Comparison of ENCODE assay signal across 8 cellular contexts in the genomic region with DNA sequence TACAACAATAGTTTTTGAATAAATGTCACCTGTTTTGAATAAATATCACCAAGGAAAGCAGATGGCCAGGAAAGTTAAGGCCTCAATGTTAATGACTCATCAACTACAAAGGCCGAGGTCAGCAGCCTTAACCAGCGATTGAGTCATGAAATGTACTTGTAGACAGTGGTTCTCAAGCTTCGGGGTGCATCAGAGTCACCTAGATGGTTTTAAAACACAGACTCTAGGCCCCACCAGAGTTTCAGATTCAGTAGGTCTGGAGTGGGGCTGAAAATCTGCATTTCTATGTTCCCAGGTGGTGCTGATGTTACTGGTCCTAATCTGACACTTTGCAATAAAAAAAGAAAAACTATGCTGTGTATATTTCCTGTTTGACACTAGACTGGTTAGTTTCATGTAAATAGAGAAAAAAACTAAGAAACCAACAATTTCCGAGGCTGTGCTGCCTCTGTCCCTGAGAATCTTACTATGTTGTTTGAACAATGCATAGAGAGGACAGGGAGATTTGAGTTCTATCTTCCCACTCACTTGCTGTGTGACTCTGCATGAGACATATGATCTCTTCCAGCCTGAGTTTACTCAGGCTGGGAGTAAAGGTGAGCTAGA. TPM values are rescaled to one million over a fixed set of nuclear protein-coding genes. Genes with fewer than 3 reads are reported as not detected.
DNase-seq lines count a peak whose midpoint lies in the region; ATAC-seq and TF ChIP-seq lines count a peak whose summit lies in the region.

No MANE protein-coding gene starts in this region.

- POLR2A ChIA-PET in CD4-positive, alpha-beta memory T cell (lab: Charles Lee; ENCODE audit: partially characterized antibody), result interaction anchor here (0.9 to 14.7 kb wide), 6 partner anchors 8 to 83 kb away, joined by 3 to 201 read pairs (median 5); a partner anchor contains a TSS

- no peak for TF ChIP-seq EP300 in sigmoid colon (IDR thresholded peaks at IDR 0.05)

- no peaks in the 10 kb centered on the region for H3K9me3 Mint-ChIP-seq in CD4-positive, alpha-beta memory T cell

- H3K27me3 Mint-ChIP-seq in CD4-positive, alpha-beta memory T cell, result no peaks in the 10 kb centered on the region

- no peaks in the 10 kb centered on the region for H3K27me3 ChIP-seq in CD4-positive, alpha-beta memory T cell (ENCODE audit: insufficient read depth, low read length)
- H3K27me3 ChIP-seq in sigmoid colon, result no peaks in the 10 kb centered on the region

- intact Hi-C loops in CD4-positive, alpha-beta memory T cell (cut with micrococcal nuclease), result loop anchor here (1.0 kb wide), 1 partner anchor 10 kb away; no protein-coding TSS in a partner anchor
- intact Hi-C loops in sigmoid colon (cut with DNase I), result no loop called here

- peak overlapping the region; percentile 56 for H3K27ac ChIP-seq in CD4-positive, alpha-beta memory T cell (ENCODE audit: low read depth, low read length)
- H3K27ac ChIP-seq in sigmoid colon, result peak overlapping the region in 2 of 4 donors; percentile 16 to 24

- no peaks in the 10 kb centered on the region for H3K9me3 ChIP-seq in CD4-positive, alpha-beta memory T cell (ENCODE audit: control insufficient read depth in 1 of 2, low read length in 2 of 2)
- H3K9me3 ChIP-seq in sigmoid colon, result no peaks in the 10 kb centered on the region

- peak overlapping the region; percentile 33 to 88 (median 70) for H3K4me3 Mint-ChIP-seq in CD4-positive, alpha-beta memory T cell

- 50 to 76% methylated on average over 4 of the region's 4 CpGs for WGBS in sigmoid colon, 2 donors

- H3K36me3 Mint-ChIP-seq in CD4-positive, alpha-beta memory T cell, result peaks cover 0 to 6% of the 10 kb centered on the region in 2 donors

- peak; percentile 38 to 88 (median 45) for DNase-seq in CD4-positive, alpha-beta memory T cell
- DNase-seq in activated CD4-positive, CD25-positive, alpha-beta regulatory T cell treated with anti-CD3 and anti-CD28 coated beads, Interleukin-2, amount 50 U/mL, for 72 hours, result peak; percentile 43
- DNase-seq in stimulated activated CD4-positive, alpha-beta T cell treated with anti-CD3 and anti-CD28 coated beads, TNF-alpha, amount 100 ng/mL, for 24 hours (ENCODE audit: low read depth in 3 of 3), result peak; percentile 20 to 46 (median 46)
- no peak for DNase-seq in NCI-H2081 treated with DMSO at 0.1 percent for 48 hours (lab: John Stamatoyannopoulos, UW)
- no peak for DNase-seq in sigmoid colon

- no peak for TF ChIP-seq POLR2A in sigmoid colon (IDR thresholded peaks at IDR 0.05)

- peak overlapping the region; percentile 87 to 98 (median 95) for H3K27ac Mint-ChIP-seq in CD4-positive, alpha-beta memory T cell

- CTCF ChIA-PET in CD4-positive, alpha-beta memory T cell (lab: Charles Lee; ENCODE audit: partially characterized antibody), result interaction anchor here (2.3 to 4.5 kb wide), 2 partner anchors 39 to 61 kb away, joined by 4 to 22 read pairs; no protein-coding TSS in a partner anchor

- no peaks in the 10 kb centered on the region for H3K36me3 ChIP-seq in CD4-positive, alpha-beta memory T cell (ENCODE audit: insufficient read depth, low read length)
- no peaks in the 10 kb centered on the region for H3K36me3 ChIP-seq in sigmoid colon

- H3K4me1 Mint-ChIP-seq in CD4-positive, alpha-beta memory T cell, result peaks cover 72 to 99% (median 86%) of the 10 kb centered on the region in 4 donors

- TF ChIP-seq CTCF in sigmoid colon (IDR thresholded peaks at IDR 0.05), result no peak

- peaks cover 90% of the 10 kb centered on the region for H3K4me1 ChIP-seq in CD4-positive, alpha-beta memory T cell (ENCODE audit: insufficient read depth, low read length)
- H3K4me1 ChIP-seq in sigmoid colon, result peaks cover 0 to 33% (median 17%) of the 10 kb centered on the region in 4 donors

- ATAC-seq in GM21360 (IDR thresholded peaks at IDR 0.05; ENCODE audit: unreplicated experiment), result peak; percentile 74
- ATAC-seq in HG03575 (IDR thresholded peaks at IDR 0.05; ENCODE audit: extremely low read depth, insufficient number of reproducible peaks, low FRiP score, unreplicated experiment), result peak; percentile 71
- ATAC-seq in esophagus mucosa, result peak; percentile 72

- peak overlapping the region; percentile 14 to 25 for H3K4me3 ChIP-seq in CD4-positive, alpha-beta memory T cell (ENCODE audit: low read length in 2 of 2)
- no peak overlapping the region for H3K4me3 ChIP-seq in sigmoid colon

RNA-seq across cellular contexts. Expression of a gene that starts 9.8 kb away (rescaled TPM):
- total RNA-seq in CD4-positive, alpha-beta memory T cell, result 10 to 100 TPM; 44.6 to 52.5 TPM
- polyA plus RNA-seq in CD4-positive, alpha-beta memory T cell, result 10 to 100 TPM; 52.1 to 55.7 TPM
- total RNA-seq in esophagus mucosa (12.6 TPM), sigmoid colon (10 to 100 TPM; 13.0 to 27.7 (median 16.6) TPM)
- polyA plus RNA-seq in sigmoid colon, result 100 to 1,000 TPM in 2 of 3 donors, 10 to 100 TPM in 1; 42.7 to 194 (median 180) TPM

RNA-seq across cellular contexts. Expression of a gene that starts 39.1 kb away (rescaled TPM):
- 10 to 100 TPM; 14.1 to 20.3 TPM for total RNA-seq in CD4-positive, alpha-beta memory T cell
- polyA plus RNA-seq in CD4-positive, alpha-beta memory T cell, result 10 to 100 TPM; 27.8 to 37.8 TPM
- total RNA-seq in esophagus mucosa (4.5 TPM), sigmoid colon (10 to 100 TPM in 3 of 4 donors, 1 to 10 TPM in 1; 9.2 to 19.6 (median 16.4) TPM)
- 10 to 100 TPM; 19.1 to 33.8 (median 29.4) TPM for polyA plus RNA-seq in sigmoid colon

RNA-seq across cellular contexts. Expression of a gene that starts 39.2 kb away (rescaled TPM):
- 10 to 100 TPM; 26.4 to 28.6 TPM for total RNA-seq in CD4-positive, alpha-beta memory T cell
- 10 to 100 TPM; 13.0 to 18.7 TPM for polyA plus RNA-seq in CD4-positive, alpha-beta memory T cell
- 9.1 TPM for total RNA-seq in esophagus mucosa
- 10 to 100 TPM in 1 of 4 donors, 1 to 10 TPM in 3; 5.3 to 13.6 (median 7.7) TPM for total RNA-seq in sigmoid colon
- 10 to 100 TPM in 1 of 3 donors, 1 to 10 TPM in 2; 3.9 to 11.3 (median 5.4) TPM for polyA plus RNA-seq in sigmoid colon

Comparison
In these comparisons a context has a peak if more than half of its experiments do, and no peak if none do; other contexts are left out.
1. DNase-seq: peak in CD4-positive, alpha-beta memory T cell (5 of 5), activated CD4-positive, CD25-positive, alpha-beta regulatory T cell treated with anti-CD3 and anti-CD28 coated beads, Interleukin-2, amount 50 U/mL, for 72 hours (single experiment) and stimulated activated CD4-positive, alpha-beta T cell treated with anti-CD3 and anti-CD28 coated beads, TNF-alpha, amount 100 ng/mL, for 24 hours (3 of 3); none in NCI-H2081 treated with DMSO at 0.1 percent for 48 hours (single experiment) and sigmoid colon (single experiment).
2. H3K4me3 ChIP-seq: peak in CD4-positive, alpha-beta memory T cell (2 of 2); none in sigmoid colon (0 of 4).
3. Peak in every context shown above with its lines, with median percentiles within 50 percentile points of each other: ATAC-seq.